ENCODE assay signal across 21 cellular contexts in the genomic region with DNA sequence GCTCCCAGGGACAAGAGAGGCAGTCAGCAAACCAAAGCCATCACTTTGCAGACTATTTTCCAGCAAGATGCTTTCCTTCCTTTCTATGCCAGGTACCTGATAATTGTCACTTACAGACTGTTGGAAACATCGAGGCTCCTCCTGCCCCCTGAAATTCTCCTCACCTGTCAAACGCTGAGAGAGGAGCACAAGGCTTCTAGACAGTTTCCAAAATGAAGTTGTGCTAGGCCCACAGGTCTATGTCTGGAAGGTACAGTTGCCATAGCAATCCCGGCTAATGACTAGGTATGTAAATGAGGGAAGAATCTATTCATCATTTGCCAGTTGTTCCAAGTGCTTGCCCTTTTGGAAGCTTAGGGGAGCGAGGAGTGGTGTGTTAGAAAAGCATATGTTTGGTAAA.
A peak's percentile ranks its signal among the peaks of the same experiment; 100 is the strongest.
DNase-seq lines count a peak whose midpoint lies in the region; ATAC-seq and TF ChIP-seq lines count a peak whose summit lies in the region.
"Had no signal": no experiment of that assay in that cellular context is flagged by ENCODE, and none has a peak within 500 bp of the region (broad histone marks: within the 10 kb centered on the region; RNA-seq: fewer than 3 reads in every experiment).

No MANE protein-coding gene starts in this region.

- H3K27me3 ChIP-seq in right atrium auricular region (no peaks in the 10 kb centered on the region), psoas muscle (ENCODE audit: insufficient read depth in 3 of 3, low read length in 2 of 3) (peaks cover 0 to 2% (median 0%) of the 10 kb centered on the region in 3 donors)
- H3K27me3 ChIP-seq: BE2C; BLaER1 treated with 17β-estradiol and CSF1 and Interleukin-3, amounts not matched to agents 10 nM and 100 nM had no signal

- no peaks in the 10 kb centered on the region for H3K36me3 ChIP-seq in right atrium auricular region
- no peaks in the 10 kb centered on the region for H3K36me3 ChIP-seq in psoas muscle (ENCODE audit: insufficient read depth in 1 of 2, low read depth in 1 of 2)
- H3K36me3 ChIP-seq: BE2C; BLaER1 treated with 17β-estradiol and CSF1 and Interleukin-3, amounts not matched to agents 10 nM and 100 nM had no signal

- DNase-seq in right atrium auricular region (ENCODE audit: low spot score) = peak; percentile 2
- DNase-seq in Right ventricle myocardium inferior (ENCODE audit: missing footprints) = no peak
- DNase-seq in caudate nucleus (lab: John Stamatoyannopoulos, UW) = peak in 36 of 61 donors; percentile 5 to 88 (median 28)
- DNase-seq in putamen (ENCODE audit: low spot score) = peak; percentile 64
- no peak for DNase-seq in psoas muscle
- DNase-seq: 8988T; ACHN; AML-193; BE2C; CD4-positive, alpha-beta T cell; CD8-positive, alpha-beta memory T cell; DMS 273 treated with DMSO at 0.1 percent for 48 hours; DMS79; EL; GF-D8; H9 had no signal

- ATAC-seq in Right ventricle myocardium inferior = no peak
- ATAC-seq in psoas muscle = no peak
- ATAC-seq in HG02973 (IDR thresholded peaks at IDR 0.05; ENCODE audit: unreplicated experiment) = no peak
- ATAC-seq: A549, GM23338, HCT116 had no signal

- TF ChIP-seq CTCF in right atrium auricular region (IDR thresholded peaks at IDR 0.05) (no peak), psoas muscle (IDR thresholded peaks at IDR 0.05) (no peak)

- H3K27ac ChIP-seq in right atrium auricular region (no peak overlapping the region), caudate nucleus (ENCODE audit: low read depth, low read length) (peak overlapping the region; percentile 48), psoas muscle (no peak overlapping the region)
- H3K27ac ChIP-seq: A549; BLaER1 treated with 17β-estradiol and CSF1 and Interleukin-3, amounts not matched to agents 10 nM and 100 nM had no signal

- WGBS in psoas muscle, 3 donors = 86 to 90% (median 86%) methylated on average over 4 of the region's 4 CpGs

- intact Hi-C loops in Right ventricle myocardium inferior (cut with DNase I) = no loop called here
- intact Hi-C loops in psoas muscle (cut with DNase I) = no loop called here

- H3K4me3 ChIP-seq in right atrium auricular region (no peak overlapping the region), psoas muscle (no peak overlapping the region)
- H3K4me3 ChIP-seq: A549; BLaER1 treated with 17β-estradiol and CSF1 and Interleukin-3, amounts not matched to agents 10 nM and 100 nM; GM23338 had no signal

- H3K9me3 ChIP-seq in right atrium auricular region (peaks cover 0 to under 1% of the 10 kb centered on the region in 2 donors), psoas muscle (no peaks in the 10 kb centered on the region)
- H3K9me3 ChIP-seq: A549 had no signal

- no peaks in the 10 kb centered on the region for H3K4me1 ChIP-seq in right atrium auricular region
- H3K4me1 ChIP-seq in psoas muscle = no peaks in the 10 kb centered on the region
- H3K4me1 ChIP-seq: A549, BE2C had no signal

Comparison
In these comparisons a context has a peak if more than half of its experiments do, and no peak if none do; other contexts are left out.
1. DNase-seq: peak in right atrium auricular region (single experiment), caudate nucleus (36 of 61) and putamen (single experiment); none in Right ventricle myocardium inferior (single experiment) and psoas muscle (0 of 2).